ENCODE assay signal across 8 cellular contexts in the genomic region with DNA sequence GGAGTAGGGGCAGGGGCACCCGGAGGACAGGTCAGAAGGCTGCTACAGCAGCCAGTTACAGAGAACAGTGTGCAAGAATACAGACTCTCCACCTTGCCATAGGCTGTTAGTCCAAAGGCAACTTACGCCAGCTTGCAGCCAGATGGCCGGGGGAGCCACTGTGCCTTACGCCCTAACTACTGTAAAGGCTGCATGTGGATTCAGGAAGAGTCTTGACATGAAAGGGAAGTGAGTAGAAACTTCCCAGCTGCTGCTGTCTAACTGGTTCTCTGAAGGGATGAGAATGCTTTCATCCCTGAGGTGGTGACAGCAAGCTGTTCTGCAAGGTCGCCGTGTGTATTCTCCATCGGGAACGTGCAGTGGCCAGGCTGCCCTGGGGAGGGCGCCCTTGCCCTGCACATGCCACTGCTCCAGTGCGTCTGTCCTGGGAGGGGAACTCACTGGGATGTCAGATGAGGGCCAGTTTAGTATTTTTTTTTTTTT. TPM values are rescaled to one million over a fixed set of nuclear protein-coding genes. Genes with fewer than 3 reads are reported as not detected.
DNase-seq lines count a peak whose midpoint lies in the region; ATAC-seq and TF ChIP-seq lines count a peak whose summit lies in the region.

No MANE protein-coding gene starts in this region.

- H3K4me1 Mint-ChIP-seq in type B pancreatic cell (ENCODE audit: unreplicated experiment) = peaks cover 28% of the 10 kb centered on the region

- DNase-seq in DMS53 (lab: John Stamatoyannopoulos, UW) = peak; percentile 58
- DNase-seq in DMS53 treated with DMSO at 0.1 percent for 48 hours (lab: John Stamatoyannopoulos, UW; ENCODE audit: unreplicated experiment) = no peak
- peak; percentile 75 for DNase-seq in NCI-H2171 (lab: John Stamatoyannopoulos, UW)
- DNase-seq in mammary epithelial cell = peak; percentile 21
- peak; percentile 76 for DNase-seq in type B pancreatic cell (ENCODE audit: extremely low spot score, unreplicated experiment)
- DNase-seq in effector CD4-positive, alpha-beta T cell = no peak

- H2AFZ ChIP-seq in mammary epithelial cell (ENCODE audit: low read depth, low read length) = no peak overlapping the region

- no peak overlapping the region for H3K27ac ChIP-seq in mammary epithelial cell (ENCODE audit: insufficient read depth, low read depth, low read length)
- H3K27ac ChIP-seq in liver (ENCODE audit: low read depth in 1 of 2, low read length in 2 of 2) = no peak overlapping the region

- TF ChIP-seq RAD21 in liver (IDR thresholded peaks at IDR 0.05) = peak; percentile 67 to 80

- peaks cover 6% of the 10 kb centered on the region for H3K4me1 ChIP-seq in mammary epithelial cell (ENCODE audit: insufficient read depth, low read length)
- H3K4me1 ChIP-seq in liver (ENCODE audit: control insufficient read depth in 4 of 4, insufficient read depth in 4 of 4, low read length in 3 of 4) = no peaks in the 10 kb centered on the region

- H4K20me1 ChIP-seq in mammary epithelial cell (ENCODE audit: insufficient read depth, low read length) = no peaks in the 10 kb centered on the region

- no peaks in the 10 kb centered on the region for H3K27me3 ChIP-seq in mammary epithelial cell (ENCODE audit: insufficient read depth, low read length)
- H3K27me3 ChIP-seq in liver (ENCODE audit: control insufficient read depth in 4 of 4, insufficient read depth in 4 of 4, low read length in 3 of 4) = no peaks in the 10 kb centered on the region

- no peak overlapping the region for H3K4me3 Mint-ChIP-seq in type B pancreatic cell

- no peaks in the 10 kb centered on the region for H3K27me3 Mint-ChIP-seq in type B pancreatic cell

- 75% methylated on average over 8 of the region's 10 CpGs for WGBS in mammary epithelial cell (ENCODE audit: low coverage, missing lambda C conversion rate)
- 80% methylated on average over 10 of the region's 10 CpGs for WGBS in liver

- peaks cover 14% of the 10 kb centered on the region for H3K36me3 Mint-ChIP-seq in type B pancreatic cell

- BruUV-seq in mammary epithelial cell (replicated peaks; lab: Mats Ljungman, UMichigan) = no TSS peak

- H3K27ac Mint-ChIP-seq in type B pancreatic cell = no peak overlapping the region

- TF ChIP-seq CTCF in mammary epithelial cell (conservative IDR thresholded peaks at IDR 0.05 in 1 of 2, IDR thresholded peaks at IDR 0.05 in 1 of 2; ENCODE audit: extremely low read depth in 1 of 2, insufficient read depth in 1 of 2, low read depth in 1 of 2, low read length in 2 of 2) (peak; percentile 59 to 72), liver (IDR thresholded peaks at IDR 0.05; ENCODE audit: low read depth, low read length, missing input control) (peak; percentile 28), type B pancreatic cell (conservative IDR thresholded peaks at IDR 0.05) (peak; percentile 76)

- H3K9me3 ChIP-seq in mammary epithelial cell (replicated peaks; ENCODE audit: insufficient read depth, low read length) (no peaks in the 10 kb centered on the region), liver (ENCODE audit: control insufficient read depth in 4 of 4, low read length in 3 of 4) (no peaks in the 10 kb centered on the region)

- intact Hi-C loops in mammary epithelial cell (cut with micrococcal nuclease) = loop anchor here (1.0 to 2.0 kb wide), 5 partner anchors 60 to 188 kb away; no protein-coding TSS in a partner anchor

- H3K9ac ChIP-seq in mammary epithelial cell (ENCODE audit: insufficient read depth, low read length) (no peak overlapping the region), liver (ENCODE audit: low read depth in 1 of 2, low read length in 2 of 2) (no peak overlapping the region)

- H3K4me2 ChIP-seq in mammary epithelial cell (ENCODE audit: insufficient read depth, low read depth, low read length) = no peak overlapping the region

- CTCF ChIA-PET in mammary epithelial cell (lab: Charles Lee; ENCODE audit: low non-redundant PET) = interaction anchor here (0.7 kb wide), 1 partner anchor 71 kb away, joined by 4 read pairs; no protein-coding TSS in a partner anchor

- H3K9me3 Mint-ChIP-seq in type B pancreatic cell = no peaks in the 10 kb centered on the region

- H3K79me2 ChIP-seq in mammary epithelial cell (ENCODE audit: insufficient read depth, low read length) = no peaks in the 10 kb centered on the region

- peaks cover 3% of the 10 kb centered on the region for H3K36me3 ChIP-seq in mammary epithelial cell (ENCODE audit: insufficient read depth, low read length)
- peaks cover 0 to 4% (median 0%) of the 10 kb centered on the region in 4 donors for H3K36me3 ChIP-seq in liver (ENCODE audit: control insufficient read depth in 4 of 4, insufficient read depth in 3 of 4, low read depth in 1 of 4, low read length in 3 of 4)

- ATAC-seq in HG03520 (IDR thresholded peaks at IDR 0.05; ENCODE audit: unreplicated experiment) = no peak

- dilution Hi-C loops in mammary epithelial cell (cut with HindIII; ENCODE audit: low sequenced_read_pairs) = no loop called here

- in situ Hi-C loops in mammary epithelial cell (cut with MboI; ENCODE audit: low sequenced_read_pairs in 2 of 2) = loop anchor here in 1 of 2 donors (25.0 kb wide), 1 partner anchor 173 kb away; no protein-coding TSS in a partner anchor

- H3K4me3 ChIP-seq in mammary epithelial cell (replicated peaks in 1 of 3; ENCODE audit: insufficient read depth in 1 of 3, low read depth in 2 of 3, low read length in 3 of 3) (no peak overlapping the region), liver (ENCODE audit: low read depth in 1 of 3, low read length in 3 of 3) (no peak overlapping the region)

TF ChIP-seq in liver, 16 proteins besides CTCF, POLR2A, EP300 and RAD21:
- TF ChIP-seq SP1 (IDR thresholded peaks at IDR 0.05) = no peak
- no peak for TF ChIP-seq TAF1 (conservative IDR thresholded peaks at IDR 0.05)
TF ChIP-seq in liver: peak in this region for 0.

RNA-seq across cellular contexts. Expression of a gene that starts 46.1 kb away (rescaled TPM):
- total RNA-seq in mammary epithelial cell (10 to 100 TPM; 13.7 to 42.3 TPM), liver (1 to 10 TPM; 4.4 to 4.8 TPM), type B pancreatic cell (ENCODE audit: low replicate concordance) (25.2 and 39.5 TPM in 2 replicates)
- polyA plus RNA-seq in mammary epithelial cell (35.1 TPM), liver (10 to 100 TPM in 1 of 2 donors, 1 to 10 TPM in 1; 8.2 to 13.1 TPM)
- 23.7 TPM for polyA minus RNA-seq in mammary epithelial cell

RNA-seq across cellular contexts. Expression of a gene that starts 46.7 kb away (rescaled TPM):
- total RNA-seq in mammary epithelial cell = 10 to 100 TPM; 18.0 to 32.2 TPM
- 21.8 TPM for polyA plus RNA-seq in mammary epithelial cell
- 75.5 TPM for polyA minus RNA-seq in mammary epithelial cell
- 10 to 100 TPM; 11.2 to 25.9 TPM for total RNA-seq in liver
- polyA plus RNA-seq in liver = 10 to 100 TPM in 1 of 2 donors, 1 to 10 TPM in 1; 7.8 to 11.2 TPM
- total RNA-seq in type B pancreatic cell (ENCODE audit: low replicate concordance) = 13.1 and 21.9 TPM in 2 replicates

Comparison
In these comparisons a context has a peak if more than half of its experiments do, and no peak if none do; other contexts are left out.
1. DNase-seq: peak in DMS53 (single experiment), NCI-H2171 (single experiment), mammary epithelial cell (single experiment) and type B pancreatic cell (single experiment); none in DMS53 treated with DMSO at 0.1 percent for 48 hours (single experiment) and effector CD4-positive, alpha-beta T cell (single experiment).
2. Peak in every context shown above with its lines, with median percentiles within 50 percentile points of each other: CTCF ChIP-seq.